7 cellular contexts compared by ENCODE assay signal in the genomic region with DNA sequence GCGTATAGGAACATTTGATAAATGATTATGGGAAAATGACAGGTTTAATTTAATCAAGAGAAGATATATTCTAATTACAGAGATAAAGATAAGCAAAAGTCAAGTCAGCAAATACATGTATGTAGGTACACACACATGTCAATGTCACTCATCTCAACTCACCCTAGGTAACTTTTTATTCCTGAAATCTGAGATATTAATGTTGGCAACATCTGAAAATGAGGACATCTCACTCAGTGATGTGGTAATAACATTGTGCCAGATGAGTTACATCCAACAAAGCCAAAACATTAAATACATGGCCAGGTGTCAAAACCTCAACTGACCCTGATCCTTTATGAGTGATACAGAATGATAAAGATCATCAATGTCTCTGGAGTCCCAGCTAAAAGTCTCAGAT.
"Had no signal": no experiment of that assay in that cellular context is flagged by ENCODE, and none has a peak within 500 bp of the region (broad histone marks: within the 10 kb centered on the region; RNA-seq: fewer than 3 reads in every experiment).

No MANE protein-coding gene starts in this region.

- H3K4me3 ChIP-seq: GM12878 had no signal

- ATAC-seq: GM12878 had no signal

- DNase-seq: GDM1, GF-D8 had no signal

- FAIRE-seq: G401.6, GM12878, GM12891, GM12892, GM18507 had no signal
